Comparison of ENCODE assay signal across 8 cellular contexts in genomic region chr3:134650431-134651346, GRCh38. TPM values are rescaled to one million over a fixed set of nuclear protein-coding genes. Genes with fewer than 3 reads are reported as not detected.
DNase-seq lines count a peak whose midpoint lies in the region; ATAC-seq and TF ChIP-seq lines count a peak whose summit lies in the region.

Gene KY (minus strand): TSS chr3:134651022. CDS start chr3:134650960, 62 bp downstream.

- no peaks in the 10 kb centered on the region for H3K36me3 ChIP-seq in brain microvascular endothelial cell (replicated peaks)
- H3K36me3 ChIP-seq in iPS-18a (ENCODE audit: control insufficient read depth, low read depth, low read length): no peaks in the 10 kb centered on the region

- H3K9ac ChIP-seq in iPS-18a (ENCODE audit: low read length): no peak within 1 kb of the TSS

- DNase-seq in AG20443 (ENCODE audit: low spot score): peak; percentile 81
- DNase-seq in LNCaP clone FGC (ENCODE audit: low read depth): no peak
- DNase-seq in brain microvascular endothelial cell: no peak
- DNase-seq in sciatic nerve (ENCODE audit: low spot score): peak; percentile 63

- intact Hi-C loops in sciatic nerve (cut with DNase I): no loop called here

- 0 out of 2 replicates have a peak within 1 kb of the TSS, but pooled peaks have one; percentile 13 for H3K4me3 ChIP-seq in LNCaP clone FGC (ENCODE audit: low read depth, low read length)
- peak within 1 kb of the TSS; percentile 56 for H3K4me3 ChIP-seq in brain microvascular endothelial cell (ENCODE audit: low read depth, low read length)
- H3K4me3 ChIP-seq in iPS-18a (ENCODE audit: low read length): peak within 1 kb of the TSS; percentile 44

- H3K4me1 ChIP-seq in iPS-18a (ENCODE audit: control insufficient read depth, low read depth, low read length): peaks cover 5% of the 10 kb centered on the region

- peak; percentile 80 for ATAC-seq in sciatic nerve
- ATAC-seq in HG02610 (IDR thresholded peaks at IDR 0.05; ENCODE audit: unreplicated experiment): no peak
- no peak for ATAC-seq in HG02981 (IDR thresholded peaks at IDR 0.05; ENCODE audit: unreplicated experiment)
- ATAC-seq in HG03354 (IDR thresholded peaks at IDR 0.05; ENCODE audit: poor library complexity, severe bottlenecking, unreplicated experiment): no peak

- H3K9me3 ChIP-seq in iPS-18a (ENCODE audit: control insufficient read depth, low read depth, low read length): no peaks in the 10 kb centered on the region

- in situ Hi-C loops in brain microvascular endothelial cell (cut with HindIII; ENCODE audit: low pct_ligation_motif_present, low sequenced_read_pairs): no loop called here

- H3K27ac ChIP-seq in brain microvascular endothelial cell (no peak within 1 kb of the TSS), iPS-18a (ENCODE audit: low read length) (no peak within 1 kb of the TSS)

- no peaks in the 10 kb centered on the region for H3K27me3 ChIP-seq in brain microvascular endothelial cell (replicated peaks)
- H3K27me3 ChIP-seq in iPS-18a (ENCODE audit: control insufficient read depth, insufficient read depth, low read length): peaks cover 100% of the 10 kb centered on the region

- peak; percentile 43 for TF ChIP-seq CTCF in LNCaP clone FGC (IDR thresholded peaks at IDR 0.05; ENCODE audit: control insufficient read depth, extremely low read depth, insufficient read depth)
- no peak for TF ChIP-seq CTCF in brain microvascular endothelial cell (IDR thresholded peaks at IDR 0.05; ENCODE audit: low read depth, low read length, missing control alignments)

RNA-seq across cellular contexts. Expression of gene KY, which starts in this region (rescaled TPM):
- 3.3 TPM for total RNA-seq in sciatic nerve

Comparison
In these comparisons a context has a peak if more than half of its experiments do, and no peak if none do; other contexts are left out.
1. DNase-seq: peak in AG20443 (single experiment) and sciatic nerve (single experiment); none in LNCaP clone FGC (single experiment) and brain microvascular endothelial cell (single experiment).
2. Peak in every context shown above with its lines, with median percentiles within 50 percentile points of each other: H3K4me3 ChIP-seq.